ENCODE assay signal across 10 cellular contexts in genomic region chr15:96335429-96335807, GRCh38. TPM values are rescaled to one million over a fixed set of nuclear protein-coding genes. Genes with fewer than 3 reads are reported as not detected.
A peak's percentile ranks its signal among the peaks of the same experiment; 100 is the strongest.
DNase-seq lines count a peak whose midpoint lies in the region; TF ChIP-seq lines count a peak whose summit lies in the region.
"Had no signal": no experiment of that assay in that cellular context is flagged by ENCODE, and none has a peak within 500 bp of the region (broad histone marks: within the 10 kb centered on the region; RNA-seq: fewer than 3 reads in every experiment).

No MANE protein-coding gene starts in this region.

- H3K4me1 ChIP-seq in iPS-18a (ENCODE audit: control insufficient read depth, low read depth, low read length) = peaks cover 54% of the 10 kb centered on the region
- peaks cover 17 to 27% (median 26%) of the 10 kb centered on the region in 3 donors for H3K4me1 ChIP-seq in skeletal muscle tissue (ENCODE audit: control insufficient read depth in 3 of 3, insufficient read depth in 3 of 3, low read length in 3 of 3)

- in situ Hi-C loops in astrocyte of the cerebellum (cut with HindIII; ENCODE audit: low sequenced_read_pairs) = loop anchor here (25.0 kb wide), 2 partner anchors 902 to 1673 kb away; no protein-coding TSS in a partner anchor

- DNase-seq in H7 (peak; percentile 70), astrocyte of the cerebellum (ENCODE audit: low read depth) (no peak), NCI-H2171 (lab: John Stamatoyannopoulos, UW) (no peak), activated gamma-delta T cell treated with Interleukin-2 at 50 U/mL for 16 hours (no peak), GOT3 (lab: John Stamatoyannopoulos, UW) (no peak)
- DNase-seq in stimulated activated CD4-positive, alpha-beta T cell treated with anti-CD3 and anti-CD28 coated beads, Interleukin-12 subunit alpha, Interleukin-12 subunit beta, amount 100 ng/mL, for 4 hours = no peak
- DNase-seq: activated T-cell treated with anti-CD3 and anti-CD28 coated beads, Interleukin-2, amount 50 U/mL, for 48 hours; Karpas-422 had no signal

- H3K27ac ChIP-seq in iPS-18a (ENCODE audit: low read length) (no peak overlapping the region), skeletal muscle tissue (ENCODE audit: low read depth, low read length) (peak overlapping the region; percentile 82)

- H3K27me3 ChIP-seq in H7 (ENCODE audit: control insufficient read depth, insufficient read depth, low read length) (peaks cover 94% of the 10 kb centered on the region), iPS-18a (ENCODE audit: control insufficient read depth, insufficient read depth, low read length) (peaks cover 98% of the 10 kb centered on the region), skeletal muscle tissue (ENCODE audit: control insufficient read depth in 3 of 3, insufficient read depth in 3 of 3, low read length in 3 of 3) (no peaks in the 10 kb centered on the region)

- H3K4me3 ChIP-seq in H7 (ENCODE audit: insufficient read depth, low read depth, low read length) (no peak overlapping the region), astrocyte of the cerebellum (ENCODE audit: low read depth, low read length) (peak overlapping the region; percentile 95), iPS-18a (ENCODE audit: low read length) (peak overlapping the region; percentile 18), skeletal muscle tissue (ENCODE audit: low read length in 3 of 3) (peak overlapping the region; percentile 74 to 98 (median 82))

- no peaks in the 10 kb centered on the region for H3K36me3 ChIP-seq in H7 (replicated peaks; ENCODE audit: control insufficient read depth, insufficient read depth, low read length)
- no peaks in the 10 kb centered on the region for H3K36me3 ChIP-seq in iPS-18a (ENCODE audit: control insufficient read depth, low read depth, low read length)
- H3K36me3 ChIP-seq in skeletal muscle tissue (ENCODE audit: control insufficient read depth in 3 of 3, insufficient read depth in 3 of 3, low read length in 3 of 3) = peaks cover 15 to 20% (median 17%) of the 10 kb centered on the region in 3 donors

- H3K9me3 ChIP-seq in iPS-18a (ENCODE audit: control insufficient read depth, low read depth, low read length) = no peaks in the 10 kb centered on the region
- H3K9me3 ChIP-seq in skeletal muscle tissue (ENCODE audit: control insufficient read depth in 3 of 3, low read length in 3 of 3) = no peaks in the 10 kb centered on the region

- H3K9ac ChIP-seq in iPS-18a (ENCODE audit: low read length) (no peak overlapping the region), skeletal muscle tissue (ENCODE audit: low read depth in 1 of 3, low read length in 3 of 3) (peak overlapping the region; percentile 85 to 90 (median 87))

- TF ChIP-seq CTCF in astrocyte of the cerebellum (IDR thresholded peaks at IDR 0.05; ENCODE audit: low read depth, low read length, missing control alignments) = no peak

RNA-seq across cellular contexts. Expression of gene NR2F2, which starts 4.9 kb away (rescaled TPM):
- 0.17 TPM in 1 of 2 replicates, not detected in the other for total RNA-seq in H7 (2014; rRNA removed; shearing (Covaris generic))
- 12.0 TPM for total RNA-seq in skeletal muscle tissue

Comparison
In these comparisons a context has a peak if more than half of its experiments do, and no peak if none do; other contexts are left out.
1. RNA of gene NR2F2, which starts 4.9 kb away (total RNA-seq): 12.0 TPM in skeletal muscle tissue (single experiment); 0.17 TPM in H7; every median in the first group is over 10 times any median in the second.